ENCODE assay signal across 19 cellular contexts in the genomic region with DNA sequence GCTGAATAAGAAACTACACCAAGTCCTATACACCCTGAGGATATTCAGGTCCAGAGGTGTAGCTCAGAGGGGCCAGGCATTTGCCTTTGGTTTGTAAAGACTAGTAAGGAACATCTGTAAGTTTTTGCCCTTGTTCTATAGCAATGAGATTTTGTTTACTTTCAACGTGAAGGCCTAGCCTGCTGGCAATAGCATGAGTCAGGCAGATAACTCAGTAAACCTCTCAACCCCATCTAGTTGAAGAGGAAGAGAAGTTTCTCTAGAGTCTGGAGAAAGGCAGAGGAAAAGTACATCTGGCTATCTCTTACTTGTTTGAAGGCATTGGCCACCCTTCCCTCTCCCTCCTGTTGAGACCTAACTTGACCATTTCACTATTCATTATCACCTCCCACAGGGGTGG.
A peak's percentile ranks its signal among the peaks of the same experiment; 100 is the strongest.
DNase-seq lines count a peak whose midpoint lies in the region; ATAC-seq and TF ChIP-seq lines count a peak whose summit lies in the region.
"Had no signal": no experiment of that assay in that cellular context is flagged by ENCODE, and none has a peak within 500 bp of the region (broad histone marks: within the 10 kb centered on the region; RNA-seq: fewer than 3 reads in every experiment).

No MANE protein-coding gene starts in this region.

- H3K9ac ChIP-seq in mesendoderm (ENCODE audit: low read length): no peak overlapping the region
- H3K9ac ChIP-seq in colonic mucosa (ENCODE audit: low read depth in 2 of 2, low read length in 2 of 2): no peak overlapping the region
- H3K9ac ChIP-seq: GM23248 had no signal

- no peaks in the 10 kb centered on the region for H3K79me1 ChIP-seq in mesendoderm (ENCODE audit: low read length)

- H2BK15ac ChIP-seq in mesendoderm (replicated peaks; ENCODE audit: low read depth): no peak overlapping the region

- no peak overlapping the region for H3K27ac ChIP-seq in AG04450 (ENCODE audit: low read depth, low read length)
- H3K27ac ChIP-seq in mesendoderm (ENCODE audit: low read depth, low read length): no peak overlapping the region
- no peak overlapping the region for H3K27ac ChIP-seq in A673 (ENCODE audit: low read depth, low read length, poor library complexity, severe bottlenecking)
- no peak overlapping the region for H3K27ac ChIP-seq in CD8-positive, alpha-beta T cell (ENCODE audit: low read depth, low read length)
- H3K27ac ChIP-seq in colonic mucosa: no peak overlapping the region
- H3K27ac ChIP-seq: GM23248 had no signal

- peaks cover 2% of the 10 kb centered on the region; the same call in 1 of the 2 replicates for H3K9me3 ChIP-seq in AG04450 (ENCODE audit: control insufficient read depth, insufficient read depth, low read length)
- H3K9me3 ChIP-seq in A673 (ENCODE audit: low read depth, low read length, poor library complexity, severe bottlenecking): peaks cover 3% of the 10 kb centered on the region
- H3K9me3 ChIP-seq in CD8-positive, alpha-beta T cell (ENCODE audit: low read length): no peaks in the 10 kb centered on the region
- H3K9me3 ChIP-seq in colonic mucosa: no peaks in the 10 kb centered on the region
- H3K9me3 ChIP-seq: BE2C, HAP-1 had no signal

- no peak overlapping the region for H4K5ac ChIP-seq in mesendoderm (ENCODE audit: low read length)

- H3K4me3 ChIP-seq in AG04450 (ENCODE audit: low read depth, low read length): no peak overlapping the region
- H3K4me3 ChIP-seq in foreskin fibroblast (ENCODE audit: low read depth in 1 of 2, low read length in 2 of 2): no peak overlapping the region
- H3K4me3 ChIP-seq in mesendoderm (ENCODE audit: low read length): no peak overlapping the region
- H3K4me3 ChIP-seq in A673 (ENCODE audit: low read depth, low read length, poor library complexity, severe bottlenecking): no peak overlapping the region
- H3K4me3 ChIP-seq in CD8-positive, alpha-beta T cell (ENCODE audit: low read depth, low read length): no peak overlapping the region
- H3K4me3 ChIP-seq in colonic mucosa: no peak overlapping the region
- H3K4me3 ChIP-seq: GM23248, HAP-1 had no signal

- POLR2A ChIA-PET in AG04450 (lab: Yijun Ruan, JAX) (no interaction called here), A673 (lab: Charles Lee; ENCODE audit: low non-redundant PET) (no interaction called here)
- POLR2A ChIA-PET in CD8-positive, alpha-beta T cell (lab: Charles Lee): no interaction called here

- H3K4me1 ChIP-seq in mesendoderm (ENCODE audit: control insufficient read depth, low read depth, low read length) (peaks cover 3% of the 10 kb centered on the region), A673 (ENCODE audit: insufficient read depth, low read length, poor library complexity, severe bottlenecking) (no peaks in the 10 kb centered on the region), colonic mucosa (no peaks in the 10 kb centered on the region)
- H3K4me1 ChIP-seq in CD8-positive, alpha-beta T cell (ENCODE audit: insufficient read depth, low read length): no peaks in the 10 kb centered on the region
- H3K4me1 ChIP-seq: BE2C, HAP-1 had no signal

- H3K27me3 ChIP-seq in AG04450 (ENCODE audit: control insufficient read depth, insufficient read depth, low read length) (peaks cover 8% of the 10 kb centered on the region), mesendoderm (ENCODE audit: insufficient read depth, low read length, poor library complexity) (no peaks in the 10 kb centered on the region), A673 (replicated peaks; ENCODE audit: insufficient read depth, low read depth, low read length, poor library complexity) (no peaks in the 10 kb centered on the region), colonic mucosa (no peaks in the 10 kb centered on the region)
- H3K27me3 ChIP-seq in CD8-positive, alpha-beta T cell (ENCODE audit: insufficient read depth, low read length): no peaks in the 10 kb centered on the region
- H3K27me3 ChIP-seq: BE2C had no signal

- CTCF ChIA-PET in AG04450 (lab: Charles Lee): no interaction called here
- CTCF ChIA-PET in A673 (lab: Charles Lee): no interaction called here
- CTCF ChIA-PET in CD8-positive, alpha-beta T cell (lab: Charles Lee): no interaction called here

- H3K4me2 ChIP-seq in mesendoderm (ENCODE audit: low read length): no peak overlapping the region

- ATAC-seq in CD8-positive, alpha-beta T cell: no peak

- H3K4ac ChIP-seq in mesendoderm (ENCODE audit: low read depth, low read length): no peak overlapping the region

- H3K36me3 ChIP-seq in mesendoderm (ENCODE audit: control insufficient read depth, insufficient read depth, low read length): no peaks in the 10 kb centered on the region
- H3K36me3 ChIP-seq in A673 (ENCODE audit: insufficient read depth, low read length, poor library complexity, severe bottlenecking): no peaks in the 10 kb centered on the region
- H3K36me3 ChIP-seq in CD8-positive, alpha-beta T cell (ENCODE audit: insufficient read depth, low read length): no peaks in the 10 kb centered on the region
- no peaks in the 10 kb centered on the region for H3K36me3 ChIP-seq in colonic mucosa
- H3K36me3 ChIP-seq: BE2C, HAP-1 had no signal

- H3K4me3 Mint-ChIP-seq in CD8-positive, alpha-beta T cell: no peak overlapping the region
- H3K4me3 Mint-ChIP-seq: CD4-positive, CD25-positive, alpha-beta regulatory T cell; IgD-negative memory B cell had no signal

- intact Hi-C loops in A673 (cut with micrococcal nuclease; ENCODE audit: unreplicated experiment): no loop called here
- intact Hi-C loops in CD8-positive, alpha-beta T cell (cut with DNase I, micrococcal nuclease): no loop called here
- intact Hi-C loops in colonic mucosa (cut with DNase I): no loop called here

- peaks cover 2% of the 10 kb centered on the region for H3K27me3 Mint-ChIP-seq in CD8-positive, alpha-beta T cell (ENCODE audit: low read depth)
- H3K27me3 Mint-ChIP-seq: CD4-positive, CD25-positive, alpha-beta regulatory T cell; IgD-negative memory B cell had no signal

- no peak overlapping the region for H2BK120ac ChIP-seq in mesendoderm (ENCODE audit: low read depth, low read length)

- H2AK5ac ChIP-seq in mesendoderm (ENCODE audit: low read length): no peak overlapping the region

- no peak overlapping the region for H3K18ac ChIP-seq in mesendoderm (ENCODE audit: low read length)

- no peak overlapping the region for H3K23ac ChIP-seq in mesendoderm (ENCODE audit: low read length)

- H3K4me1 Mint-ChIP-seq in CD8-positive, alpha-beta T cell (ENCODE audit: low read depth): no peaks in the 10 kb centered on the region
- H3K4me1 Mint-ChIP-seq: CD4-positive, CD25-positive, alpha-beta regulatory T cell; IgD-negative memory B cell had no signal

- H3K9me3 Mint-ChIP-seq in CD8-positive, alpha-beta T cell: peaks cover 3% of the 10 kb centered on the region

- no peaks in the 10 kb centered on the region for H3K36me3 Mint-ChIP-seq in CD8-positive, alpha-beta T cell
- H3K36me3 Mint-ChIP-seq: CD4-positive, CD25-positive, alpha-beta regulatory T cell; IgD-negative memory B cell had no signal

- TF ChIP-seq CTCF in AG04450 (IDR thresholded peaks at IDR 0.05; ENCODE audit: low read depth, low read length) (no peak), foreskin fibroblast (IDR thresholded peaks at IDR 0.05; ENCODE audit: low read depth, low read length) (no peak), A673 (conservative IDR thresholded peaks at IDR 0.05; ENCODE audit: low read depth, low read length) (no peak), colonic mucosa (IDR thresholded peaks at IDR 0.05) (no peak)
- TF ChIP-seq CTCF in CD8-positive, alpha-beta T cell (IDR thresholded peaks at IDR 0.05): no peak

- DNase-seq in AG04450 (ENCODE audit: low read depth, low spot score) (peak; percentile 6), M059J (ENCODE audit: low read depth) (peak; percentile 23), foreskin fibroblast (peak; percentile 9 to 22), mesendoderm (peak; percentile 29), A673 (ENCODE audit: low spot score) (no peak), colonic mucosa (no peak), GDM1 (lab: John Stamatoyannopoulos, UW) (no peak)
- DNase-seq in CD8-positive, alpha-beta T cell: no peak
- DNase-seq: 8988T; BE2C; C1 segment of cervical spinal cord; CD4-positive, CD25-positive, alpha-beta regulatory T cell; DMS153; DND-41; EL; GM23248; KBM-7 had no signal

- no peak overlapping the region for H2BK5ac ChIP-seq in mesendoderm (ENCODE audit: low read length)

- H3K56ac ChIP-seq in mesendoderm (ENCODE audit: low read length): no peak overlapping the region

- no peak overlapping the region for H3K27ac Mint-ChIP-seq in CD8-positive, alpha-beta T cell
- H3K27ac Mint-ChIP-seq: CD4-positive, CD25-positive, alpha-beta regulatory T cell; IgD-negative memory B cell had no signal

- no TSS peak for BruUV-seq in A673 (replicated peaks; lab: Mats Ljungman, UMichigan)

- H4K8ac ChIP-seq in mesendoderm (ENCODE audit: low read depth, low read length): no peak overlapping the region

- WGBS in mesendoderm (ENCODE audit: extremely low coverage, insufficient coverage, low lambda C conversion rate): no CpG with 5 or more reads among the region's 1 CpG

- H3K79me2 ChIP-seq in mesendoderm (ENCODE audit: control insufficient read depth, insufficient read depth, low read length): no peaks in the 10 kb centered on the region

Comparison
In these comparisons a context has a peak if more than half of its experiments do, and no peak if none do; other contexts are left out.
1. DNase-seq: peak in AG04450 (single experiment), M059J (single experiment), foreskin fibroblast (2 of 2) and mesendoderm (single experiment); none in A673 (single experiment), CD8-positive, alpha-beta T cell (0 of 7), colonic mucosa (single experiment) and GDM1 (single experiment).